In genomic region chr5:41708604-41708940, GRCh38 we compare ENCODE assay signal across 14 cellular contexts.
DNase-seq lines count a peak whose midpoint lies in the region; ATAC-seq, FAIRE-seq and TF ChIP-seq lines count a peak whose summit lies in the region.
"Had no signal": no experiment of that assay in that cellular context is flagged by ENCODE, and none has a peak within 500 bp of the region (broad histone marks: within the 10 kb centered on the region; RNA-seq: fewer than 3 reads in every experiment).

No MANE protein-coding gene starts in this region.

- in situ Hi-C loops in mammary epithelial cell (cut with MboI; ENCODE audit: low sequenced_read_pairs in 2 of 2) = no loop called here
- in situ Hi-C loops in GM12878 (cut with MboI) = no loop called here
- in situ Hi-C loops in transverse colon (cut with MboI; ENCODE audit: low pct_ligation_motif_present in 1 of 4, low pct_unique_long_range_greater_than_20kb in 1 of 4, low sequenced_read_pairs in 3 of 4) = loop anchor here in 1 of 4 donors (25.0 kb wide), 1 partner anchor 129 kb away; no protein-coding TSS in a partner anchor

- no peak overlapping the region for H3K27ac ChIP-seq in mammary epithelial cell (ENCODE audit: insufficient read depth, low read depth, low read length)
- no peak overlapping the region for H3K27ac ChIP-seq in GM12878 (ENCODE audit: control insufficient read depth, insufficient read depth)
- H3K27ac ChIP-seq in transverse colon = no peak overlapping the region
- H3K27ac ChIP-seq: body of pancreas, thyroid gland had no signal

- no peaks in the 10 kb centered on the region for H3K27me3 ChIP-seq in mammary epithelial cell (ENCODE audit: insufficient read depth, low read length)
- no peaks in the 10 kb centered on the region for H3K27me3 ChIP-seq in GM12878 (replicated peaks in 1 of 2; ENCODE audit: control insufficient read depth in 2 of 2, insufficient read depth in 2 of 2, low read length in 1 of 2)
- H3K27me3 ChIP-seq in transverse colon = no peaks in the 10 kb centered on the region
- H3K27me3 ChIP-seq: body of pancreas, thyroid gland had no signal

- no peaks in the 10 kb centered on the region for H3K36me3 Mint-ChIP-seq in MCF 10A (ENCODE audit: insufficient read depth, unreplicated experiment)

- WGBS in mammary epithelial cell (ENCODE audit: low coverage, missing lambda C conversion rate) = 100% methylated on average over 1 of the region's 2 CpGs
- 40% methylated on average over 2 of the region's 2 CpGs for WGBS in GM12878 (ENCODE audit: insufficient coverage, insufficient replicate concordance, low lambda C conversion rate, missing lambda C conversion rate)
- 43 to 46% methylated on average over 1 to 2 of the region's 2 CpGs for WGBS in transverse colon (ENCODE audit: low coverage in 1 of 2), 2 donors

- H3K27me3 Mint-ChIP-seq in MCF 10A (ENCODE audit: insufficient read depth, unreplicated experiment) = peaks cover 22% of the 10 kb centered on the region

- H3K4me2 ChIP-seq in mammary epithelial cell (ENCODE audit: insufficient read depth, low read depth, low read length) (no peak overlapping the region), GM12878 (ENCODE audit: control insufficient read depth, insufficient read depth) (no peak overlapping the region)

- intact Hi-C loops in MCF 10A (cut with micrococcal nuclease) = loop anchor here (1.0 to 10.0 kb wide), 3 partner anchors 135 to 1056 kb away; partner anchors contain the start of gene FBXO4
- intact Hi-C loops in mammary epithelial cell (cut with micrococcal nuclease) = loop anchor here (1.0 to 10.0 kb wide), 3 partner anchors 135 to 1056 kb away; no protein-coding TSS in a partner anchor
- intact Hi-C loops in GM12878 (cut with micrococcal nuclease; ENCODE audit: unreplicated experiment) = loop anchor here (1.0 kb wide), 1 partner anchor 135 kb away; no protein-coding TSS in a partner anchor
- intact Hi-C loops in transverse colon (cut with DNase I; ENCODE audit: low total_unique reads) = no loop called here

- dilution Hi-C loops in mammary epithelial cell (cut with HindIII; ENCODE audit: low sequenced_read_pairs) = no loop called here

- H2AFZ ChIP-seq in mammary epithelial cell (ENCODE audit: low read depth, low read length) = no peak overlapping the region
- H2AFZ ChIP-seq in GM12878 (ENCODE audit: control insufficient read depth, low read depth, low read length) = no peak overlapping the region

- POLR2A ChIA-PET in MCF 10A (lab: Yijun Ruan, JAX) (interaction anchor here (0.7 kb wide), 1 partner anchor 135 kb away, joined by 3 read pairs; no protein-coding TSS in a partner anchor), GM12878 (lab: Charles Lee) (no interaction called here)

- H3K27ac Mint-ChIP-seq in MCF 10A (ENCODE audit: low read depth, unreplicated experiment) = no peak overlapping the region

- no peak for FAIRE-seq in GM12878 (lab: Jason Lieb, UNC)
- FAIRE-seq: TTC549 had no signal

- no peaks in the 10 kb centered on the region for H3K79me2 ChIP-seq in mammary epithelial cell (ENCODE audit: insufficient read depth, low read length)
- no peaks in the 10 kb centered on the region for H3K79me2 ChIP-seq in GM12878 (ENCODE audit: control insufficient read depth, insufficient read depth, low read length)

- TF ChIP-seq POLR2A in GM12878 (IDR thresholded peaks at IDR 0.05; ENCODE audit: low read depth, low read length) (no peak), transverse colon (IDR thresholded peaks at IDR 0.05) (no peak)

- H3K4me3 ChIP-seq in mammary epithelial cell (replicated peaks in 1 of 3; ENCODE audit: insufficient read depth in 1 of 3, low read depth in 2 of 3, low read length in 3 of 3) = no peak overlapping the region
- H3K4me3 ChIP-seq in GM12878 = no peak overlapping the region
- H3K4me3 ChIP-seq in transverse colon = no peak overlapping the region
- H3K4me3 ChIP-seq: body of pancreas, thyroid gland had no signal

- H4K20me1 ChIP-seq in mammary epithelial cell (ENCODE audit: insufficient read depth, low read length) = no peaks in the 10 kb centered on the region
- no peaks in the 10 kb centered on the region; the same call in 1 of the 2 replicates for H4K20me1 ChIP-seq in GM12878 (ENCODE audit: control insufficient read depth, insufficient read depth)

- TF ChIP-seq CTCF in MCF 10A (IDR thresholded peaks at IDR 0.05; ENCODE audit: unreplicated experiment) = no peak
- TF ChIP-seq CTCF in mammary epithelial cell (conservative IDR thresholded peaks at IDR 0.05 in 1 of 2, IDR thresholded peaks at IDR 0.05 in 1 of 2; ENCODE audit: extremely low read depth in 1 of 2, insufficient read depth in 1 of 2, low read depth in 1 of 2, low read length in 2 of 2) = no peak
- no peak for TF ChIP-seq CTCF in GM12878 (IDR thresholded peaks at IDR 0.05 in 2 of 3, conservative IDR thresholded peaks at IDR 0.05 in 1 of 3; ENCODE audit: control insufficient read depth in 2 of 3, extremely low read depth in 1 of 3, insufficient read depth in 1 of 3, low read depth in 3 of 3, low read length in 3 of 3)
- no peak for TF ChIP-seq CTCF in transverse colon (IDR thresholded peaks at IDR 0.05)

- H3K9me3 Mint-ChIP-seq in MCF 10A (ENCODE audit: unreplicated experiment) = peaks cover 8% of the 10 kb centered on the region

- RAD21 ChIA-PET in GM12878 (lab: Charles Lee; ENCODE audit: unreplicated experiment) = interaction anchor here (1.0 to 1.6 kb wide), 3 partner anchors 102 to 148 kb away, joined by 3 to 4 read pairs (median 3); no protein-coding TSS in a partner anchor

- CTCF ChIA-PET in MCF 10A (lab: Yijun Ruan, JAX) = interaction anchor here (0.6 to 5.7 kb wide), 8 partner anchors 13 to 1059 kb away, joined by 3 to 42 read pairs (median 4); no protein-coding TSS in a partner anchor
- CTCF ChIA-PET in mammary epithelial cell (lab: Charles Lee; ENCODE audit: low non-redundant PET) = no interaction called here
- CTCF ChIA-PET in GM12878 (lab: Yijun Ruan, JAX) = interaction anchor here (0.6 to 3.8 kb wide), 4 partner anchors 9 to 348 kb away, joined by 3 to 74 read pairs (median 10); no protein-coding TSS in a partner anchor

- SMC1A ChIA-PET in GM12878 (lab: Charles Lee; ENCODE audit: uncharacterized antibody, unreplicated experiment) = interaction anchor here (1.0 to 4.4 kb wide), 4 partner anchors 71 to 349 kb away, joined by 3 to 53 read pairs (median 4); no protein-coding TSS in a partner anchor

- H3K4me1 ChIP-seq in mammary epithelial cell (ENCODE audit: insufficient read depth, low read length) (no peaks in the 10 kb centered on the region), GM12878 (ENCODE audit: control insufficient read depth, insufficient read depth, low read length) (no peaks in the 10 kb centered on the region), transverse colon (no peaks in the 10 kb centered on the region)
- H3K4me1 ChIP-seq: body of pancreas, thyroid gland had no signal

- TF ChIP-seq RAD21 in GM12878 (IDR thresholded peaks at IDR 0.05; ENCODE audit: insufficient read depth, low read depth, low read length) = no peak

- no peak overlapping the region for H3K9ac ChIP-seq in mammary epithelial cell (ENCODE audit: insufficient read depth, low read length)
- no peak overlapping the region for H3K9ac ChIP-seq in GM12878 (ENCODE audit: control insufficient read depth, insufficient read depth, low read length)

- BruUV-seq in MCF 10A (replicated peaks; lab: Mats Ljungman, UMichigan) = no TSS peak
- no TSS peak for BruUV-seq in mammary epithelial cell (replicated peaks; lab: Mats Ljungman, UMichigan)
- no TSS peak for BruUV-seq in GM12878 (replicated peaks; lab: Mats Ljungman, UMichigan)

- ATAC-seq in HG03060 (IDR thresholded peaks at IDR 0.05; ENCODE audit: low read depth, unreplicated experiment) = peak; percentile 16
- ATAC-seq in GM12878 = peak; percentile 61
- ATAC-seq: body of pancreas had no signal

- H3K4me3 Mint-ChIP-seq in MCF 10A (ENCODE audit: unreplicated experiment) = no peak overlapping the region

- no peaks in the 10 kb centered on the region for H3K36me3 ChIP-seq in mammary epithelial cell (ENCODE audit: insufficient read depth, low read length)
- no peaks in the 10 kb centered on the region for H3K36me3 ChIP-seq in GM12878 (ENCODE audit: control insufficient read depth in 2 of 2, insufficient read depth in 2 of 2, low read length in 1 of 2)
- H3K36me3 ChIP-seq in transverse colon = no peaks in the 10 kb centered on the region
- H3K36me3 ChIP-seq: thyroid gland had no signal

- H3K9me3 ChIP-seq in mammary epithelial cell (replicated peaks; ENCODE audit: insufficient read depth, low read length) = no peaks in the 10 kb centered on the region
- H3K9me3 ChIP-seq in GM12878 (replicated peaks; ENCODE audit: control insufficient read depth, insufficient read depth, low read length) = no peaks in the 10 kb centered on the region; the same call in 2 of the 3 replicates
- H3K9me3 ChIP-seq in transverse colon = peaks cover 3 to 16% of the 10 kb centered on the region in 2 donors
- H3K9me3 ChIP-seq: thyroid gland had no signal

- TF ChIP-seq EP300 in GM12878 (IDR thresholded peaks at IDR 0.05; ENCODE audit: borderline replicate concordance in 1 of 2, control insufficient read depth in 1 of 2, low read depth in 2 of 2, low read length in 2 of 2) = no peak
- TF ChIP-seq EP300 in transverse colon (IDR thresholded peaks at IDR 0.05; ENCODE audit: low read depth) = no peak

- peaks cover 6% of the 10 kb centered on the region for H3K4me1 Mint-ChIP-seq in MCF 10A (ENCODE audit: insufficient read depth, unreplicated experiment)

- DNase-seq in MCF 10A (ENCODE audit: unreplicated experiment) (peak; percentile 9), mammary epithelial cell (no peak), GM12878 (ENCODE audit: low read depth, low spot score) (no peak), transverse colon (peak; percentile 14), NCI-H2029 treated with DMSO at 0.1 percent for 48 hours (lab: John Stamatoyannopoulos, UW) (no peak), NAMALWA (ENCODE audit: low spot score) (no peak), kidney tubule cell (ENCODE audit: low spot score) (no peak)
- DNase-seq: activated gamma-delta T cell treated with Interleukin-2 at 50 U/mL for 16 hours; body of pancreas; effector CD4-positive, alpha-beta T cell; posterior cingulate gyrus; thyroid gland had no signal

TF ChIP-seq in GM12878, 131 proteins besides CTCF, POLR2A, EP300 and RAD21 (continues in another document):
- no peak for TF ChIP-seq ZNF384 (IDR thresholded peaks at IDR 0.05; ENCODE audit: borderline replicate concordance, low read depth, low read length)
- no peak for TF ChIP-seq PBX3 (IDR thresholded peaks at IDR 0.05; ENCODE audit: insufficient replicate concordance, low read depth, low read length)

Comparison
In these comparisons a context has a peak if more than half of its experiments do, and no peak if none do; other contexts are left out.
1. DNase-seq: peak in MCF 10A (single experiment) and transverse colon (single experiment); none in mammary epithelial cell (single experiment), GM12878 (single experiment), NCI-H2029 treated with DMSO at 0.1 percent for 48 hours (single experiment), NAMALWA (single experiment) and kidney tubule cell (single experiment).